In genomic region chr12:57428965-57429364, GRCh38 we compare ENCODE assay signal across 8 cellular contexts. TPM values are rescaled to one million over a fixed set of nuclear protein-coding genes. Genes with fewer than 3 reads are reported as not detected.
A peak's percentile ranks its signal among the peaks of the same experiment; 100 is the strongest.
DNase-seq lines count a peak whose midpoint lies in the region; ATAC-seq, FAIRE-seq and TF ChIP-seq lines count a peak whose summit lies in the region.

No MANE protein-coding gene starts in this region.

- ATAC-seq in CD8-positive, alpha-beta T cell = no peak
- ATAC-seq in left lung = no peak
- no peak for ATAC-seq in GM18873 (IDR thresholded peaks at IDR 0.05; ENCODE audit: low FRiP score, unreplicated experiment)

- H3K4me2 ChIP-seq in astrocyte (ENCODE audit: low read length) (peak overlapping the region; percentile 92), neural progenitor cell (peak overlapping the region; percentile 93)

- H3K27me3 ChIP-seq in CD8-positive, alpha-beta T cell (ENCODE audit: insufficient read depth, low read length) = no peaks in the 10 kb centered on the region
- H3K27me3 ChIP-seq in HL-60 (ENCODE audit: insufficient read depth, poor library complexity, severe bottlenecking) (no peaks in the 10 kb centered on the region), astrocyte (ENCODE audit: insufficient read depth, low read length) (no peaks in the 10 kb centered on the region), neural progenitor cell (no peaks in the 10 kb centered on the region), left lung (no peaks in the 10 kb centered on the region)

- no peak for TF ChIP-seq CTCF in CD8-positive, alpha-beta T cell (IDR thresholded peaks at IDR 0.05)
- no peak for TF ChIP-seq CTCF in HL-60 (IDR thresholded peaks at IDR 0.05; ENCODE audit: insufficient read depth, low read length)
- TF ChIP-seq CTCF in astrocyte (IDR thresholded peaks at IDR 0.05; ENCODE audit: insufficient read depth, low read depth, low read length) = no peak
- no peak for TF ChIP-seq CTCF in neural progenitor cell (IDR thresholded peaks at IDR 0.05)
- TF ChIP-seq CTCF in left lung (IDR thresholded peaks at IDR 0.05) = no peak

- H3K27ac ChIP-seq in CD8-positive, alpha-beta T cell (ENCODE audit: low read depth, low read length) = no peak overlapping the region
- H3K27ac ChIP-seq in HL-60 (replicated peaks) (peak overlapping the region; percentile 89), astrocyte (ENCODE audit: low read depth, low read length) (no peak overlapping the region), neural progenitor cell (no peak overlapping the region), left lung (peak overlapping the region in 1 of 2 donors; percentile 88)

- no peaks in the 10 kb centered on the region for H3K9me3 Mint-ChIP-seq in CD8-positive, alpha-beta T cell
- H3K9me3 Mint-ChIP-seq in astrocyte (ENCODE audit: unreplicated experiment) = no peaks in the 10 kb centered on the region
- H3K9me3 Mint-ChIP-seq in neural progenitor cell = no peaks in the 10 kb centered on the region

- peaks cover 22% of the 10 kb centered on the region for H3K36me3 Mint-ChIP-seq in CD8-positive, alpha-beta T cell
- H3K36me3 Mint-ChIP-seq in astrocyte (ENCODE audit: low read depth, unreplicated experiment) = peaks cover 4% of the 10 kb centered on the region
- peaks cover 16% of the 10 kb centered on the region for H3K36me3 Mint-ChIP-seq in neural progenitor cell

- H2AFZ ChIP-seq in astrocyte (ENCODE audit: low read depth, low read length) (no peak overlapping the region), neural progenitor cell (replicated peaks) (no peak overlapping the region)

- H3K27me3 Mint-ChIP-seq in CD8-positive, alpha-beta T cell (ENCODE audit: low read depth) = no peaks in the 10 kb centered on the region
- H3K27me3 Mint-ChIP-seq in astrocyte (ENCODE audit: low read depth, unreplicated experiment) = no peaks in the 10 kb centered on the region
- peaks cover 4% of the 10 kb centered on the region for H3K27me3 Mint-ChIP-seq in neural progenitor cell (ENCODE audit: insufficient read depth, low read depth)

- no peaks in the 10 kb centered on the region for H3K9me3 ChIP-seq in CD8-positive, alpha-beta T cell (ENCODE audit: low read length)
- H3K9me3 ChIP-seq in astrocyte (ENCODE audit: insufficient read depth, low read depth, low read length) = no peaks in the 10 kb centered on the region
- H3K9me3 ChIP-seq in neural progenitor cell (ENCODE audit: low read depth) = no peaks in the 10 kb centered on the region
- H3K9me3 ChIP-seq in left lung = no peaks in the 10 kb centered on the region

- intact Hi-C loops in CD8-positive, alpha-beta T cell (cut with DNase I, micrococcal nuclease) = no loop called here
- intact Hi-C loops in left lung (cut with DNase I) = no loop called here

- peaks cover 44% of the 10 kb centered on the region for H3K4me1 Mint-ChIP-seq in CD8-positive, alpha-beta T cell (ENCODE audit: low read depth)
- H3K4me1 Mint-ChIP-seq in astrocyte (ENCODE audit: low read depth, unreplicated experiment) (peaks cover 11% of the 10 kb centered on the region), neural progenitor cell (peaks cover 25% of the 10 kb centered on the region)

- no peak for DNase-seq in CD8-positive, alpha-beta T cell
- DNase-seq in HL-60 (ENCODE audit: low read depth in 1 of 2, low spot score in 1 of 2) (no peak), astrocyte (ENCODE audit: low read depth) (no peak), neural progenitor cell (ENCODE audit: low spot score) (no peak), left lung (no peak), GM03348 (ENCODE audit: low spot score) (no peak), cerebellar nuclear complex (lab: John Stamatoyannopoulos, UW) (no peak)

- POLR2A ChIA-PET in CD8-positive, alpha-beta T cell (lab: Charles Lee) = no interaction called here

- peaks cover 19% of the 10 kb centered on the region for H3K4me1 ChIP-seq in CD8-positive, alpha-beta T cell (ENCODE audit: insufficient read depth, low read length)
- H3K4me1 ChIP-seq in astrocyte (ENCODE audit: insufficient read depth, low read length) (peaks cover 4% of the 10 kb centered on the region), neural progenitor cell (peaks cover 11% of the 10 kb centered on the region), left lung (peaks cover 0 to 19% of the 10 kb centered on the region in 2 donors)

- FAIRE-seq in astrocyte (lab: Jason Lieb, UNC) = no peak

- peak overlapping the region; percentile 100 for H3K27ac Mint-ChIP-seq in CD8-positive, alpha-beta T cell
- H3K27ac Mint-ChIP-seq in astrocyte (ENCODE audit: unreplicated experiment) = no peak overlapping the region
- H3K27ac Mint-ChIP-seq in neural progenitor cell = peak overlapping the region; percentile 91

- H3K4me3 Mint-ChIP-seq in CD8-positive, alpha-beta T cell = peak overlapping the region; percentile 70
- H3K4me3 Mint-ChIP-seq in astrocyte (ENCODE audit: unreplicated experiment) (peak overlapping the region; percentile 92), neural progenitor cell (peak overlapping the region; percentile 98)

- H3K79me2 ChIP-seq in astrocyte (ENCODE audit: insufficient read depth, low read length) (peaks cover 51% of the 10 kb centered on the region), neural progenitor cell (ENCODE audit: low read depth) (peaks cover 60% of the 10 kb centered on the region)

- H3K36me3 ChIP-seq in CD8-positive, alpha-beta T cell (ENCODE audit: insufficient read depth, low read length) = no peaks in the 10 kb centered on the region
- H3K36me3 ChIP-seq in astrocyte (ENCODE audit: insufficient read depth, low read length) (peaks cover 3% of the 10 kb centered on the region), neural progenitor cell (no peaks in the 10 kb centered on the region), left lung (peaks cover 0 to 12% of the 10 kb centered on the region in 2 donors)

- H4K20me1 ChIP-seq in astrocyte (ENCODE audit: insufficient read depth, low read length) (peaks cover 5% of the 10 kb centered on the region), neural progenitor cell (ENCODE audit: low read depth) (peaks cover 4% of the 10 kb centered on the region)

- CTCF ChIA-PET in CD8-positive, alpha-beta T cell (lab: Charles Lee) = no interaction called here

- H3K4me3 ChIP-seq in CD8-positive, alpha-beta T cell (ENCODE audit: low read depth, low read length) = no peak overlapping the region
- H3K4me3 ChIP-seq in HL-60 (replicated peaks; ENCODE audit: insufficient read depth, low read length) (no peak overlapping the region), astrocyte (ENCODE audit: insufficient read depth, low read depth, low read length) (peak overlapping the region; percentile 76), neural progenitor cell (peak overlapping the region; percentile 64), left lung (peak overlapping the region in 1 of 2 donors; percentile 65)

- H3K9ac ChIP-seq in astrocyte (ENCODE audit: low read length) = peak overlapping the region; percentile 86
- no peak overlapping the region for H3K9ac ChIP-seq in neural progenitor cell

- peaks cover 24% of the 10 kb centered on the region for H3F3A ChIP-seq in neural progenitor cell (ENCODE audit: low read depth)

RNA-seq across cellular contexts. Expression of gene R3HDM2, which starts 1.9 kb away (rescaled TPM):
- total RNA-seq in CD8-positive, alpha-beta T cell = 100 to 1,000 TPM in 1 of 2 experiments, 10 to 100 TPM in 1; 93.2 to 103 TPM
- total RNA-seq in astrocyte (18.8 and 19.2 TPM in 2 replicates), neural progenitor cell (ENCODE audit: low replicate concordance) (29.9 and 40.0 TPM in 2 replicates), left lung (10 to 100 TPM; 52.4 to 62.5 TPM)

RNA-seq across cellular contexts. Expression of gene INHBC, which starts 5.6 kb away (rescaled TPM):
- total RNA-seq in CD8-positive, alpha-beta T cell = under 1 TPM; 0.17 to 0.24 TPM
- total RNA-seq in astrocyte (not detected in 2 replicates), neural progenitor cell (ENCODE audit: low replicate concordance) (0.06 TPM in 1 of 2 replicates, not detected in the other), left lung (not detected)

RNA-seq across cellular contexts. Expression of gene INHBE, which starts 26.1 kb away (rescaled TPM):
- not detected for total RNA-seq in CD8-positive, alpha-beta T cell
- total RNA-seq in astrocyte (24.6 and 37.5 TPM in 2 replicates), neural progenitor cell (ENCODE audit: low replicate concordance) (2.6 TPM in 1 of 2 replicates, not detected in the other), left lung (under 1 TPM in 1 of 2 donors, not detected in 1; 0.52 TPM)

RNA-seq across cellular contexts. Expression of gene GLI1, which starts 30.6 kb away (rescaled TPM):
- total RNA-seq in CD8-positive, alpha-beta T cell = 1 to 10 TPM in 1 of 2 experiments, under 1 TPM in 1; 0.67 to 1.2 TPM
- total RNA-seq in astrocyte (5.8 and 6.8 TPM in 2 replicates), neural progenitor cell (ENCODE audit: low replicate concordance) (0.12 and 0.71 TPM in 2 replicates), left lung (1 to 10 TPM; 1.9 to 7.2 TPM)

RNA-seq across cellular contexts. Expression of gene ARHGAP9, which starts 50.7 kb away (rescaled TPM):
- 100 to 1,000 TPM; 367 to 377 TPM for total RNA-seq in CD8-positive, alpha-beta T cell
- total RNA-seq in astrocyte = 2.5 and 3.1 TPM in 2 replicates
- 0.62 TPM in 1 of 2 replicates, not detected in the other for total RNA-seq in neural progenitor cell (ENCODE audit: low replicate concordance)
- total RNA-seq in left lung = 100 to 1,000 TPM in 1 of 2 donors, 10 to 100 TPM in 1; 24.2 to 125 TPM

Comparison
In these comparisons a context has a peak if more than half of its experiments do, and no peak if none do; other contexts are left out.
1. H3K4me3 ChIP-seq: peak in astrocyte (single experiment) and neural progenitor cell (single experiment); none in CD8-positive, alpha-beta T cell (single experiment) and HL-60 (single experiment).
2. Peak in every context shown above with its lines, with median percentiles within 50 percentile points of each other: H3K4me3 Mint-ChIP-seq.